In genomic region chr2:25161055-25161781, GRCh38 we compare ENCODE assay signal across 8 cellular contexts. TPM values are rescaled to one million over a fixed set of nuclear protein-coding genes. Genes with fewer than 3 reads are reported as not detected.
DNase-seq lines count a peak whose midpoint lies in the region; ATAC-seq and TF ChIP-seq lines count a peak whose summit lies in the region.

No MANE protein-coding gene starts in this region.

- H3K9me3 ChIP-seq in transverse colon, result no peaks in the 10 kb centered on the region

- ATAC-seq in GM19452 (IDR thresholded peaks at IDR 0.05; ENCODE audit: unreplicated experiment), result peak; percentile 56
- no peak for ATAC-seq in GM21447 (IDR thresholded peaks at IDR 0.05; ENCODE audit: unreplicated experiment)

- no peak for TF ChIP-seq CTCF in epithelial cell of proximal tubule (conservative IDR thresholded peaks at IDR 0.05; ENCODE audit: low read depth, low read length)
- TF ChIP-seq CTCF in transverse colon (IDR thresholded peaks at IDR 0.05), result no peak

- peak overlapping the region; percentile 39 for H3K4me3 ChIP-seq in epithelial cell of proximal tubule (ENCODE audit: low read depth, low read length)
- peak overlapping the region; percentile 2 to 44 (median 28) for H3K4me3 ChIP-seq in transverse colon

- 77% methylated on average over 66 of the region's 69 CpGs; no CpG with 5 or more reads in 1 of the 2 donors for WGBS in transverse colon (ENCODE audit: low coverage in 1 of 2), 2 donors

- in situ Hi-C loops in transverse colon (cut with MboI; ENCODE audit: low pct_ligation_motif_present in 1 of 4, low pct_unique_long_range_greater_than_20kb in 1 of 4, low sequenced_read_pairs in 3 of 4), result no loop called here

- peak; percentile 91 for DNase-seq in activated CD8-positive, alpha-beta memory T cell treated with anti-CD3 and anti-CD28 coated beads for 24 hours
- DNase-seq in epithelial cell of proximal tubule (ENCODE audit: low read depth), result no peak
- peak; percentile 93 for DNase-seq in posterior vena cava (ENCODE audit: low spot score)
- DNase-seq in transverse colon, result peak; percentile 57
- no peak for DNase-seq in NCI-H2196 (lab: John Stamatoyannopoulos, UW; ENCODE audit: unreplicated experiment)
- no peak for DNase-seq in NCI-H526 (lab: John Stamatoyannopoulos, UW)

- no peak for TF ChIP-seq EP300 in transverse colon (IDR thresholded peaks at IDR 0.05; ENCODE audit: low read depth)

- intact Hi-C loops in posterior vena cava (cut with DNase I) (no loop called here), transverse colon (cut with DNase I; ENCODE audit: low total_unique reads) (no loop called here)

- no peaks in the 10 kb centered on the region for H3K4me1 ChIP-seq in transverse colon

- H3K27ac ChIP-seq in transverse colon, result peak overlapping the region in 3 of 4 donors; percentile 63 to 66 (median 64)

- TF ChIP-seq POLR2A in transverse colon (IDR thresholded peaks at IDR 0.05), result no peak

- no peaks in the 10 kb centered on the region for H3K36me3 ChIP-seq in transverse colon

- peaks cover 35% of the 10 kb centered on the region for H3K27me3 ChIP-seq in transverse colon

RNA-seq across cellular contexts. Expression of gene POMC, which starts 7.2 kb away (rescaled TPM):
- total RNA-seq in epithelial cell of proximal tubule (0.75 and 4.5 TPM in 2 replicates), posterior vena cava (1 to 10 TPM; 1.9 to 2.2 TPM), transverse colon (1 to 10 TPM in 2 of 4 donors, not detected in 2; 7.9 to 9.0 TPM)

Comparison
In these comparisons a context has a peak if more than half of its experiments do, and no peak if none do; other contexts are left out.
1. DNase-seq: peak in activated CD8-positive, alpha-beta memory T cell treated with anti-CD3 and anti-CD28 coated beads for 24 hours (single experiment), posterior vena cava (single experiment) and transverse colon (single experiment); none in epithelial cell of proximal tubule (single experiment), NCI-H2196 (single experiment) and NCI-H526 (0 of 2).